In the genomic region with DNA sequence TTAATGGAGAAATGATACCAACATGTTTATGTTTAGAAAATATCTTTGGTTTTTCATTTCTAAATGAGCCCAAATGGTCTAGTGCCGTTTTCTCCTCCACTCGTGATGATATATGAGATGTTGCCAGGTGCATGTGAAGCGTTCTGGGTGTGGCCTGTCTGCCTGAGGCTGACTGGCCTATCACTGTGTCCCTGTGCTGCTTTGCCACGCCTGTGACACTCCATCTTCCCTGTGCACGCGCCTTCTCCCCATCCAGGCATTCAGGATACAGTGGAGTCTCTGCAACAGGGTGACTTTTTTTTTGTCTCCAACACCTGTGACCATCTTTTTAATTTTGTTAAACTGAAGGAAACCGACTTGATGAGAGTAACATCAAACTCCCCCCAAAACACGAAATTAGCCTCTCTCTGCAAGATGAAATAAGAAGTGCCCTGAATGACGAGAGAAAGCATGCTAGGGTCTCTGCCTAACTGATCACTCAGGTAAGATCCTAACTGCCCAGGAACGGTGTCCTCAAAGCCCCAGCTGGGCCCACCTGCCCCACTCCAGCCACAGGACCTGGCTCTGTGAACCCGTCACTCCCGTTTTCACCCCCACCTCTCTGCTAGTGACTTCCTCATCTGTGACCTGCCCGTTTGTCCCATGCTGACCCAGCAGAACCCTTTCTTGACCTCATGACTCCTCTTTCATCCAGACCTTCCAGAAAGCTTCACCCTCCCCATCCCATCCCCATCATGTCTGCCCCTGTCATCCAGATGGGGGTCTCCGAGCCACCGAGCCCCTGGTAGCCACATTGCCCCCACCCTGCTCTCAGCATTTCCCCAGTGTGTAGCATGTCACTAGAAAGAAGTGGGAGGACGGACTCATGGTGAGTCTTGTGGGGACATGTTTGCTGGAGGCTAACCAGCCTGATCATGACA, we compare ENCODE assay signal across 1 cellular context.
TF ChIP-seq lines count a peak whose summit lies in the region.

No MANE protein-coding gene starts in this region.

TF ChIP-seq in GM23338, 12 proteins besides CTCF, POLR2A, EP300 and RAD21 (continued from another document):
- TF ChIP-seq, protein P1, sequence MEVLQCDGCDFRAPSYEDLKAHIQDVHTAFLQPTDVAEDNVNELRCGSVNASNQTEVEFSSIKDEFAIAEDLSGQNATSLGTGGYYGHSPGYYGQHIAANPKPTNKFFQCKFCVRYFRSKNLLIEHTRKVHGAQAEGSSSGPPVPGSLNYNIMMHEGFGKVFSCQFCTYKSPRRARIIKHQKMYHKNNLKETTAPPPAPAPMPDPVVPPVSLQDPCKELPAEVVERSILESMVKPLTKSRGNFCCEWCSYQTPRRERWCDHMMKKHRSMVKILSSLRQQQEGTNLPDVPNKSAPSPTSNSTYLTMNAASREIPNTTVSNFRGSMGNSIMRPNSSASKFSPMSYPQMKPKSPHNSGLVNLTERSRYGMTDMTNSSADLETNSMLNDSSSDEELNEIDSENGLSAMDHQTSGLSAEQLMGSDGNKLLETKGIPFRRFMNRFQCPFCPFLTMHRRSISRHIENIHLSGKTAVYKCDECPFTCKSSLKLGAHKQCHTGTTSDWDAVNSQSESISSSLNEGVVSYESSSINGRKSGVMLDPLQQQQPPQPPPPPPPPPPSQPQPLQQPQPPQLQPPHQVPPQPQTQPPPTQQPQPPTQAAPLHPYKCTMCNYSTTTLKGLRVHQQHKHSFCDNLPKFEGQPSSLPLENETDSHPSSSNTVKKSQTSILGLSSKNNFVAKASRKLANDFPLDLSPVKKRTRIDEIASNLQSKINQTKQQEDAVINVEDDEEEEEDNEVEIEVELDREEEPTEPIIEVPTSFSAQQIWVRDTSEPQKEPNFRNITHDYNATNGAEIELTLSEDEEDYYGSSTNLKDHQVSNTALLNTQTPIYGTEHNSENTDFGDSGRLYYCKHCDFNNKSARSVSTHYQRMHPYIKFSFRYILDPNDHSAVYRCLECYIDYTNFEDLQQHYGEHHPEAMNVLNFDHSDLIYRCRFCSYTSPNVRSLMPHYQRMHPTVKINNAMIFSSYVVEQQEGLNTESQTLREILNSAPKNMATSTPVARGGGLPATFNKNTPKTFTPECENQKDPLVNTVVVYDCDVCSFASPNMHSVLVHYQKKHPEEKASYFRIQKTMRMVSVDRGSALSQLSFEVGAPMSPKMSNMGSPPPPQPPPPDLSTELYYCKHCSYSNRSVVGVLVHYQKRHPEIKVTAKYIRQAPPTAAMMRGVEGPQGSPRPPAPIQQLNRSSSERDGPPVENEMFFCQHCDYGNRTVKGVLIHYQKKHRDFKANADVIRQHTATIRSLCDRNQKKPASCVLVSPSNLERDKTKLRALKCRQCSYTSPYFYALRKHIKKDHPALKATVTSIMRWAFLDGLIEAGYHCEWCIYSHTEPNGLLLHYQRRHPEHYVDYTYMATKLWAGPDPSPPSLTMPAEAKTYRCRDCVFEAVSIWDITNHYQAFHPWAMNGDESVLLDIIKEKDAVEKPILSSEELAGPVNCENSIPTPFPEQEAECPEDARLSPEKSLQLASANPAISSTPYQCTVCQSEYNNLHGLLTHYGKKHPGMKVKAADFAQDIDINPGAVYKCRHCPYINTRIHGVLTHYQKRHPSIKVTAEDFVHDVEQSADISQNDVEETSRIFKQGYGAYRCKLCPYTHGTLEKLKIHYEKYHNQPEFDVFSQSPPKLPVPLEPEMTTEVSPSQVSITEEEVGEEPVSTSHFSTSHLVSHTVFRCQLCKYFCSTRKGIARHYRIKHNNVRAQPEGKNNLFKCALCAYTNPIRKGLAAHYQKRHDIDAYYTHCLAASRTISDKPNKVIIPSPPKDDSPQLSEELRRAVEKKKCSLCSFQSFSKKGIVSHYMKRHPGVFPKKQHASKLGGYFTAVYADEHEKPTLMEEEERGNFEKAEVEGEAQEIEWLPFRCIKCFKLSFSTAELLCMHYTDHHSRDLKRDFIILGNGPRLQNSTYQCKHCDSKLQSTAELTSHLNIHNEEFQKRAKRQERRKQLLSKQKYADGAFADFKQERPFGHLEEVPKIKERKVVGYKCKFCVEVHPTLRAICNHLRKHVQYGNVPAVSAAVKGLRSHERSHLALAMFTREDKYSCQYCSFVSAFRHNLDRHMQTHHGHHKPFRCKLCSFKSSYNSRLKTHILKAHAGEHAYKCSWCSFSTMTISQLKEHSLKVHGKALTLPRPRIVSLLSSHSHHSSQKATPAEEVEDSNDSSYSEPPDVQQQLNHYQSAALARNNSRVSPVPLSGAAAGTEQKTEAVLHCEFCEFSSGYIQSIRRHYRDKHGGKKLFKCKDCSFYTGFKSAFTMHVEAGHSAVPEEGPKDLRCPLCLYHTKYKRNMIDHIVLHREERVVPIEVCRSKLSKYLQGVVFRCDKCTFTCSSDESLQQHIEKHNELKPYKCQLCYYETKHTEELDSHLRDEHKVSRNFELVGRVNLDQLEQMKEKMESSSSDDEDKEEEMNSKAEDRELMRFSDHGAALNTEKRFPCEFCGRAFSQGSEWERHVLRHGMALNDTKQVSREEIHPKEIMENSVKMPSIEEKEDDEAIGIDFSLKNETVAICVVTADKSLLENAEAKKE (CRISPR knock-in tag; IDR thresholded peaks at IDR 0.05) = no peak
